Comparison of ENCODE assay signal across 36 cellular contexts in genomic region chr9:137500666-137501397, GRCh38. TPM values are rescaled to one million over a fixed set of nuclear protein-coding genes. Genes with fewer than 3 reads are reported as not detected.
"Had no signal": no experiment of that assay in that cellular context is flagged by ENCODE, and none has a peak within 500 bp of the region (broad histone marks: within the 10 kb centered on the region; RNA-seq: fewer than 3 reads in every experiment).

No MANE protein-coding gene starts in this region.

- H3K36me3 ChIP-seq: adrenal gland had no signal

- H3K4me1 ChIP-seq: adrenal gland, body of pancreas had no signal

- ATAC-seq: activated naive CD4-positive, alpha-beta T cell treated with anti-CD3 and anti-CD28 coated beads, Interleukin-2, amount 50 U/mL, for 72 hours; activated T-cell treated with anti-CD3 and anti-CD28 coated beads, Interleukin-2, amount 50 U/mL, for 4 hours; body of pancreas; SK-N-SH treated with all-trans-retinoic acid at 6 μM for 48 hours; T-cell had no signal

- DNase-seq: activated B cell treated with CpG ODN at 0.5 μM for 24 hours; activated CD4-positive, alpha-beta memory T cell treated with anti-CD3 and anti-CD28 coated beads for 36 hours; activated CD4-positive, alpha-beta T cell treated with anti-CD3 and anti-CD28 coated beads for 4 hours; activated CD4-positive, alpha-beta T cell treated with anti-CD3 and anti-CD28 coated beads, Interleukin-2, amount 50 U/mL, for 1 hour; activated CD4-positive, CD25-positive, alpha-beta regulatory T cell treated with anti-CD3 and anti-CD28 coated beads, Interleukin-2, amount 50 U/mL, for 72 hours; activated CD8-positive, alpha-beta memory T cell treated with anti-CD3 and anti-CD28 coated beads, Interleukin-2, amount 50 U/mL, for 4 hours; activated gamma-delta T cell treated with Interleukin-2 at 50 U/mL for 16 hours; activated naive CD4-positive, alpha-beta T cell treated with anti-CD3 and anti-CD28 coated beads for 36 hours; activated T-cell treated with anti-CD3 and anti-CD28 coated beads for 4 hours; activated T-cell treated with anti-CD3 and anti-CD28 coated beads, Interleukin-2, amount 50 U/mL, for 4 hours; adrenal gland; body of pancreas; caudate nucleus; NCI-H1092 treated with DMSO at 0.1 percent for 48 hours; NCI-H1417 treated with DMSO at 0.1 percent for 48 hours; NCI-H1694 treated with DMSO at 0.1 percent for 48 hours; NCI-H2029; NCI-H2107; NCI-H2171; NCI-H510A; NCI-H526; NCI-H748 treated with DMSO at 0.1 percent for 48 hours; NK-92 treated with Interleukin-12 subunit alpha and Interleukin-12 subunit beta, amount 100 ng/mL, for 24 hours; RPMI8226; SHP77 treated with DMSO at 0.1 percent for 48 hours; T-cell; T-helper 2 cell; T-helper 9 cell had no signal

- H3K27ac Mint-ChIP-seq: activated B cell treated with CpG ODN at 0.5 μM for 24 hours; activated naive CD4-positive, alpha-beta T cell treated with anti-CD3 and anti-CD28 coated beads for 36 hours; activated naive CD4-positive, alpha-beta T cell treated with anti-CD3 and anti-CD28 coated beads, Interleukin-2, amount 50 U/mL, for 72 hours; activated T-helper 1 cell treated with anti-CD3 and anti-CD28 coated beads, Interleukin-12 subunit alpha, Interleukin-12 subunit beta, Interleukin-2, Interleukin-4 antibody, amounts not matched to agents 30 ng/mL and 10 ng/mL and 1 ng/mL, durations not matched to agents 14 hours and 24 hours and 36 hours; T-cell had no signal

- H3K27me3 ChIP-seq: adrenal gland, body of pancreas had no signal

- H3K4me3 Mint-ChIP-seq: activated B cell treated with CpG ODN at 0.5 μM for 24 hours; activated CD4-positive, alpha-beta memory T cell treated with anti-CD3 and anti-CD28 coated beads for 36 hours; activated naive CD4-positive, alpha-beta T cell treated with anti-CD3 and anti-CD28 coated beads for 36 hours; activated T-cell treated with anti-CD3 and anti-CD28 coated beads, Interleukin-2, amount 50 U/mL, for 4 hours; activated T-helper 1 cell treated with anti-CD3 and anti-CD28 coated beads, Interleukin-12 subunit alpha, Interleukin-12 subunit beta, Interleukin-2, Interleukin-4 antibody, amounts not matched to agents 30 ng/mL and 10 ng/mL and 1 ng/mL, durations not matched to agents 14 hours and 24 hours and 36 hours; T-cell had no signal

- H3K9me3 Mint-ChIP-seq: activated B cell treated with CpG ODN at 0.5 μM for 24 hours; activated T-cell treated with anti-CD3 and anti-CD28 coated beads, Interleukin-2, amount 50 U/mL, for 4 hours; T-cell had no signal

- H3K27me3 Mint-ChIP-seq: activated B cell treated with CpG ODN at 0.5 μM for 24 hours; activated CD4-positive, alpha-beta memory T cell treated with anti-CD3 and anti-CD28 coated beads for 36 hours; T-cell had no signal

- H3K27ac ChIP-seq: adrenal gland, body of pancreas, VCaP had no signal

- H3K4me3 ChIP-seq: adrenal gland, body of pancreas had no signal

- H3K9me3 ChIP-seq: adrenal gland, body of pancreas had no signal

RNA-seq across cellular contexts. Expression of gene ENTPD8, which starts 59.7 kb away (rescaled TPM):
- total RNA-seq: activated B cell treated with CpG ODN at 0.5 μM for 24 hours; activated CD4-positive, alpha-beta memory T cell treated with anti-CD3 and anti-CD28 coated beads for 36 hours; activated naive CD4-positive, alpha-beta T cell treated with anti-CD3 and anti-CD28 coated beads for 36 hours; activated naive CD4-positive, alpha-beta T cell treated with anti-CD3 and anti-CD28 coated beads, Interleukin-2, amount 50 U/mL, for 72 hours; activated T-cell treated with anti-CD3 and anti-CD28 coated beads, Interleukin-2, amount 50 U/mL, for 4 hours; activated T-helper 1 cell treated with anti-CD3 and anti-CD28 coated beads, Interleukin-12 subunit alpha, Interleukin-12 subunit beta, Interleukin-2, Interleukin-4 antibody, amounts not matched to agents 30 ng/mL and 10 ng/mL and 1 ng/mL, durations not matched to agents 14 hours and 24 hours and 36 hours; bronchial epithelial cell; M059J; OCI-LY7; SK-MEL-5; T-cell had no signal
